Comparison of ENCODE assay signal across 31 cellular contexts in the genomic region with DNA sequence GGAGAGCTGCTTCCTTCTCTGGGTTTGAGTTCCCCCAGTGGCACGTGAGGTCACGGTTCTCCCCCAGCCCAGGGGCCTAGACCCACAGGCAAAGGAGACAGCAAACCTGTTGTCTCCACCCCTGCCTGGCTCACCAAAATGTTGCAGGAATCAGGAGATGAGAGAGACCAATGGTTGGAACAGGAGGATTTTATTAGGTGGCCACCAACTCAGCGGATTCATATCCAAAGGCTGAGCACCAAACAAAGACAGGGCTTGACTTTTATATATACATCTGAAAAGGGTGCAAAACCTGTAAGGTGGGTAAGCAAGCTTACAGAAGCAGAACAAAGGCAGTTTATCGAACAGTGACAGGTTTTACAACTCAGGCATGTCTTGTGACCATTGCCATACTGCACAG. TPM values are rescaled to one million over a fixed set of nuclear protein-coding genes. Genes with fewer than 3 reads are reported as not detected.
"Had no signal": no experiment of that assay in that cellular context is flagged by ENCODE, and none has a peak within 500 bp of the region (broad histone marks: within the 10 kb centered on the region; RNA-seq: fewer than 3 reads in every experiment).

No MANE protein-coding gene starts in this region.

- H3K27me3 Mint-ChIP-seq: activated CD4-positive, alpha-beta T cell treated with anti-CD3 and anti-CD28 coated beads, Interleukin-2, amount 10 ng/mL, durations not matched to agents 7 days and 5 days; activated CD8-positive, alpha-beta memory T cell treated with anti-CD3 and anti-CD28 coated beads, Interleukin-2, amount 10 ng/mL, durations not matched to agents 7 days and 5 days; activated CD8-positive, alpha-beta T cell treated with anti-CD3 and anti-CD28 coated beads for 36 hours; stimulated activated naive CD8-positive, alpha-beta T cell treated with anti-CD3 and anti-CD28 coated beads, Interleukin-15, amount 100 ng/mL, for 72 hours had no signal

- H3K36me3 Mint-ChIP-seq: stimulated activated effector memory CD8-positive, alpha-beta T cell treated with anti-CD3 and anti-CD28 coated beads, Interleukin-12 subunit alpha, Interleukin-12 subunit beta, amount 100 ng/mL, for 72 hours had no signal

- H3K4me3 Mint-ChIP-seq: activated CD4-positive, alpha-beta T cell treated with anti-CD3 and anti-CD28 coated beads, Interleukin-2, amount 10 ng/mL, durations not matched to agents 7 days and 5 days; activated CD8-positive, alpha-beta memory T cell treated with anti-CD3 and anti-CD28 coated beads, Interleukin-2, amount 10 ng/mL, durations not matched to agents 7 days and 5 days; activated CD8-positive, alpha-beta T cell treated with anti-CD3 and anti-CD28 coated beads for 36 hours; activated naive CD4-positive, alpha-beta T cell treated with anti-CD3 and anti-CD28 coated beads, Interleukin-2, amount 50 U/mL, for 24 hours; activated T-helper 1 cell treated with anti-CD3 and anti-CD28 coated beads, Interleukin-12 subunit alpha, Interleukin-12 subunit beta, Interleukin-2, Interleukin-4 antibody, amounts not matched to agents 30 ng/mL and 10 ng/mL and 1 ng/mL, durations not matched to agents 14 hours and 24 hours and 36 hours; effector memory CD8-positive, alpha-beta T cell; stimulated activated effector memory CD8-positive, alpha-beta T cell treated with anti-CD3 and anti-CD28 coated beads, Interleukin-12 subunit alpha, Interleukin-12 subunit beta, amount 100 ng/mL, for 72 hours; stimulated activated naive CD8-positive, alpha-beta T cell treated with anti-CD3 and anti-CD28 coated beads, Interleukin-15, amount 100 ng/mL, for 72 hours had no signal

- H3K27ac Mint-ChIP-seq: activated CD4-positive, alpha-beta T cell treated with anti-CD3 and anti-CD28 coated beads, Interleukin-2, amount 10 ng/mL, durations not matched to agents 7 days and 5 days; activated CD8-positive, alpha-beta memory T cell treated with anti-CD3 and anti-CD28 coated beads, Interleukin-2, amount 10 ng/mL, durations not matched to agents 7 days and 5 days; activated CD8-positive, alpha-beta T cell treated with anti-CD3 and anti-CD28 coated beads for 36 hours; activated naive CD4-positive, alpha-beta T cell treated with anti-CD3 and anti-CD28 coated beads, Interleukin-2, amount 50 U/mL, for 24 hours; activated T-helper 1 cell treated with anti-CD3 and anti-CD28 coated beads, Interleukin-12 subunit alpha, Interleukin-12 subunit beta, Interleukin-2, Interleukin-4 antibody, amounts not matched to agents 30 ng/mL and 10 ng/mL and 1 ng/mL, durations not matched to agents 14 hours and 24 hours and 36 hours; effector memory CD8-positive, alpha-beta T cell; stimulated activated effector memory CD8-positive, alpha-beta T cell treated with anti-CD3 and anti-CD28 coated beads, Interleukin-12 subunit alpha, Interleukin-12 subunit beta, amount 100 ng/mL, for 72 hours; stimulated activated naive CD8-positive, alpha-beta T cell treated with anti-CD3 and anti-CD28 coated beads, Interleukin-15, amount 100 ng/mL, for 72 hours had no signal

- H3K27me3 ChIP-seq: ascending aorta, brain microvascular endothelial cell, dorsolateral prefrontal cortex, esophagus muscularis mucosa, gastroesophageal sphincter, heart left ventricle, tibial artery had no signal

- H3K4me1 Mint-ChIP-seq: activated CD4-positive, alpha-beta T cell treated with anti-CD3 and anti-CD28 coated beads, Interleukin-2, amount 10 ng/mL, durations not matched to agents 7 days and 5 days; activated CD8-positive, alpha-beta memory T cell treated with anti-CD3 and anti-CD28 coated beads, Interleukin-2, amount 10 ng/mL, durations not matched to agents 7 days and 5 days; activated naive CD4-positive, alpha-beta T cell treated with anti-CD3 and anti-CD28 coated beads, Interleukin-2, amount 50 U/mL, for 24 hours; stimulated activated effector memory CD8-positive, alpha-beta T cell treated with anti-CD3 and anti-CD28 coated beads, Interleukin-12 subunit alpha, Interleukin-12 subunit beta, amount 100 ng/mL, for 72 hours; stimulated activated naive CD8-positive, alpha-beta T cell treated with anti-CD3 and anti-CD28 coated beads, Interleukin-15, amount 100 ng/mL, for 72 hours had no signal

- H3K27ac ChIP-seq: ascending aorta, brain microvascular endothelial cell, dorsolateral prefrontal cortex, esophagus muscularis mucosa, gastroesophageal sphincter, heart left ventricle, tibial artery, VCaP had no signal

- H3K4me3 ChIP-seq: ascending aorta, dorsolateral prefrontal cortex, esophagus muscularis mucosa, gastroesophageal sphincter, heart left ventricle, mucosa of descending colon, tibial artery had no signal

- H3K36me3 ChIP-seq: brain microvascular endothelial cell, esophagus muscularis mucosa had no signal

- ATAC-seq: activated CD8-positive, alpha-beta memory T cell treated with anti-CD3 and anti-CD28 coated beads, Interleukin-2, amount 10 ng/mL, durations not matched to agents 7 days and 5 days; activated CD8-positive, alpha-beta T cell treated with anti-CD3 and anti-CD28 coated beads for 36 hours; effector memory CD8-positive, alpha-beta T cell; gastroesophageal sphincter; heart left ventricle; left colon; mucosa of descending colon; sciatic nerve; stimulated activated effector memory CD8-positive, alpha-beta T cell treated with anti-CD3 and anti-CD28 coated beads, Interleukin-12 subunit alpha, Interleukin-12 subunit beta, amount 100 ng/mL, for 72 hours; stimulated activated naive CD8-positive, alpha-beta T cell treated with anti-CD3 and anti-CD28 coated beads, Interleukin-15, amount 100 ng/mL, for 72 hours had no signal

- DNase-seq: activated CD4-positive, alpha-beta T cell treated with anti-CD3 and anti-CD28 coated beads, Interleukin-2, amount 10 ng/mL, durations not matched to agents 7 days and 5 days; activated CD4-positive, CD25-positive, alpha-beta regulatory T cell treated with anti-CD3 and anti-CD28 coated beads, Interleukin-2, amount 50 U/mL, for 72 hours; activated CD8-positive, alpha-beta memory T cell treated with anti-CD3 and anti-CD28 coated beads, Interleukin-2, amount 10 ng/mL, durations not matched to agents 7 days and 5 days; activated CD8-positive, alpha-beta T cell treated with anti-CD3 and anti-CD28 coated beads for 36 hours; activated gamma-delta T cell; activated T-cell treated with anti-CD3 and anti-CD28 coated beads for 4 hours; brain microvascular endothelial cell; central memory CD4-positive, alpha-beta T cell; dorsolateral prefrontal cortex; effector memory CD8-positive, alpha-beta T cell; heart left ventricle; islet precursor cell; left colon; mesenchymal stem cell; mucosa of descending colon; occipital lobe; posterior cingulate gyrus; small intestine; stimulated activated CD4-positive, alpha-beta T cell treated with anti-CD3 and anti-CD28 coated beads, Interleukin-2, amount 100 ng/mL, for 24 hours; stimulated activated naive CD8-positive, alpha-beta T cell treated with anti-CD3 and anti-CD28 coated beads, Interleukin-15, amount 100 ng/mL, for 72 hours; tibial artery had no signal

- H3K4me1 ChIP-seq: ascending aorta, esophagus muscularis mucosa, gastroesophageal sphincter, heart left ventricle, tibial artery had no signal

RNA-seq across cellular contexts. Expression of a gene that starts 9.2 kb away (rescaled TPM):
- total RNA-seq: activated CD4-positive, alpha-beta T cell treated with anti-CD3 and anti-CD28 coated beads, Interleukin-2, amount 10 ng/mL, durations not matched to agents 7 days and 5 days; activated T-helper 1 cell treated with anti-CD3 and anti-CD28 coated beads, Interleukin-12 subunit alpha, Interleukin-12 subunit beta, Interleukin-2, Interleukin-4 antibody, amounts not matched to agents 30 ng/mL and 10 ng/mL and 1 ng/mL, durations not matched to agents 14 hours and 24 hours and 36 hours; left colon; sciatic nerve; T-helper 2 cell treated with Interferon-gamma antibody and Interleukin-4, amounts not matched to agents 100 ng/mL and 5 ng/mL, for 36 hours; urinary bladder had no signal
